Comparison of ENCODE assay signal across 33 cellular contexts in genomic region chr2:239747771-239748170, GRCh38.
"Had no signal": no experiment of that assay in that cellular context is flagged by ENCODE, and none has a peak within 500 bp of the region (broad histone marks: within the 10 kb centered on the region; RNA-seq: fewer than 3 reads in every experiment).

No MANE protein-coding gene starts in this region.

- H3K4me3 ChIP-seq: adrenal gland, body of pancreas, breast epithelium, SJCRH30, SK-N-MC had no signal

- H3K9me3 ChIP-seq: adrenal gland, body of pancreas, breast epithelium, SJCRH30 had no signal

- FAIRE-seq: astrocyte, RCC 7860 had no signal

- H3K36me3 ChIP-seq: adrenal gland, breast epithelium, SJCRH30, WERI-Rb-1 had no signal

- H3K4me1 ChIP-seq: body of pancreas, SJCRH30 had no signal

- H3K36me3 Mint-ChIP-seq: activated naive CD4-positive, alpha-beta T cell treated with anti-CD3 and anti-CD28 coated beads, Interleukin-2, amount 50 U/mL, for 72 hours had no signal

- H3K27me3 Mint-ChIP-seq: activated CD8-positive, alpha-beta T cell treated with anti-CD3 and anti-CD28 coated beads for 36 hours; activated T-cell treated with anti-CD3 and anti-CD28 coated beads, Interleukin-2, amount 50 U/mL, for 24 hours had no signal

- H3K27ac Mint-ChIP-seq: activated CD8-positive, alpha-beta T cell treated with anti-CD3 and anti-CD28 coated beads for 36 hours; activated naive CD4-positive, alpha-beta T cell treated with anti-CD3 and anti-CD28 coated beads for 36 hours; activated naive CD4-positive, alpha-beta T cell treated with anti-CD3 and anti-CD28 coated beads, Interleukin-2, amount 50 U/mL, for 72 hours; activated T-cell treated with anti-CD3 and anti-CD28 coated beads, Interleukin-2, amount 50 U/mL, for 24 hours had no signal

- H3K27me3 ChIP-seq: adrenal gland, body of pancreas, breast epithelium had no signal

- H3K9me3 Mint-ChIP-seq: activated CD8-positive, alpha-beta T cell treated with anti-CD3 and anti-CD28 coated beads for 36 hours; activated naive CD4-positive, alpha-beta T cell treated with anti-CD3 and anti-CD28 coated beads for 36 hours; activated naive CD4-positive, alpha-beta T cell treated with anti-CD3 and anti-CD28 coated beads, Interleukin-2, amount 50 U/mL, for 72 hours; activated T-cell treated with anti-CD3 and anti-CD28 coated beads, Interleukin-2, amount 50 U/mL, for 24 hours had no signal

- H3K27ac ChIP-seq: adrenal gland, body of pancreas, breast epithelium, KMS-11, RWPE1, SJCRH30, SK-N-MC, WERI-Rb-1 had no signal

- DNase-seq: activated CD4-positive, alpha-beta T cell treated with anti-CD3 and anti-CD28 coated beads for 1 hour; activated CD4-positive, alpha-beta T cell treated with anti-CD3 and anti-CD28 coated beads for 48 hours; activated CD4-positive, CD25-positive, alpha-beta regulatory T cell; activated CD8-positive, alpha-beta T cell treated with anti-CD3 and anti-CD28 coated beads for 36 hours; activated gamma-delta T cell treated with Interleukin-2 at 50 U/mL for 16 hours; activated naive CD4-positive, alpha-beta T cell treated with anti-CD3 and anti-CD28 coated beads for 36 hours; activated T-cell treated with anti-CD3 and anti-CD28 coated beads, Interleukin-2, amount 50 U/mL, for 24 hours; adrenal gland; body of pancreas; caudate nucleus; MM.1S; MV-4-11; NCI-H1092; NCI-H1436 treated with DMSO at 0.1 percent for 48 hours; NCI-H187; NCI-H2029 treated with DMSO at 0.1 percent for 48 hours; NCI-H2107; NCI-H2171; NCI-H510A; NCI-H526; NK-92 treated with Interleukin-12 subunit alpha and Interleukin-12 subunit beta, amount 100 ng/mL, for 24 hours; PC-3; SHP77; SJCRH30; T1000; WERI-Rb-1 had no signal

- H3K4me3 Mint-ChIP-seq: activated CD8-positive, alpha-beta T cell treated with anti-CD3 and anti-CD28 coated beads for 36 hours; activated naive CD4-positive, alpha-beta T cell treated with anti-CD3 and anti-CD28 coated beads for 36 hours; activated T-cell treated with anti-CD3 and anti-CD28 coated beads, Interleukin-2, amount 50 U/mL, for 24 hours had no signal

- ATAC-seq: activated CD8-positive, alpha-beta T cell treated with anti-CD3 and anti-CD28 coated beads for 36 hours; activated naive CD4-positive, alpha-beta T cell treated with anti-CD3 and anti-CD28 coated beads, Interleukin-2, amount 50 U/mL, for 72 hours; PC-3 had no signal

- H3K9ac ChIP-seq: KMS-11 had no signal
